Comparison of ENCODE assay signal across 20 cellular contexts in genomic region chr6:41013473-41014153, GRCh38. TPM values are rescaled to one million over a fixed set of nuclear protein-coding genes. Genes with fewer than 3 reads are reported as not detected.
DNase-seq lines count a peak whose midpoint lies in the region; ATAC-seq and TF ChIP-seq lines count a peak whose summit lies in the region.
"Had no signal": no experiment of that assay in that cellular context is flagged by ENCODE, and none has a peak within 500 bp of the region (broad histone marks: within the 10 kb centered on the region; RNA-seq: fewer than 3 reads in every experiment).

No MANE protein-coding gene starts in this region.

- no peaks in the 10 kb centered on the region for H3K9me2 ChIP-seq in PC-3 (replicated peaks; ENCODE audit: low read length)

- intact Hi-C loops in dorsolateral prefrontal cortex (cut with DNase I), result no loop called here
- intact Hi-C loops in PC-3 (cut with micrococcal nuclease), result no loop called here

- H3K9ac ChIP-seq in liver (ENCODE audit: low read depth in 1 of 2, low read length in 2 of 2) (no peak overlapping the region), PC-3 (ENCODE audit: low read length) (no peak overlapping the region)
- H3K9ac ChIP-seq: BLaER1 had no signal

- CTCF ChIA-PET in PC-3 (lab: Charles Lee), result no interaction called here

- H4K20me1 ChIP-seq in PC-3 (ENCODE audit: low read length), result no peaks in the 10 kb centered on the region
- H4K20me1 ChIP-seq: BLaER1 had no signal

- H3K36me3 ChIP-seq in liver (ENCODE audit: control insufficient read depth in 4 of 4, insufficient read depth in 3 of 4, low read depth in 1 of 4, low read length in 3 of 4) (no peaks in the 10 kb centered on the region), PC-3 (ENCODE audit: low read depth, low read length) (no peaks in the 10 kb centered on the region)
- H3K36me3 ChIP-seq: BLaER1 had no signal

- H2AFZ ChIP-seq in PC-3 (ENCODE audit: low read length), result no peak overlapping the region
- H2AFZ ChIP-seq: PC-9 had no signal

- no peak overlapping the region for H3K4me2 ChIP-seq in PC-3 (ENCODE audit: low read length)
- H3K4me2 ChIP-seq: BLaER1, PC-9 had no signal

- H3F3A ChIP-seq in PC-3 (ENCODE audit: low read length, unreplicated experiment), result no peaks in the 10 kb centered on the region

- H3K9me3 ChIP-seq in liver (ENCODE audit: control insufficient read depth in 4 of 4, low read length in 3 of 4) (no peaks in the 10 kb centered on the region), PC-3 (ENCODE audit: low read length) (no peaks in the 10 kb centered on the region)
- H3K9me3 ChIP-seq: BLaER1 had no signal

- no peaks in the 10 kb centered on the region for H3K79me2 ChIP-seq in PC-3 (ENCODE audit: low read length)

- POLR2A ChIA-PET in PC-3 (lab: Charles Lee; ENCODE audit: unreplicated experiment), result no interaction called here

- ATAC-seq in PC-3, result no peak

- WGBS in liver, result 45% methylated on average over 5 of the region's 5 CpGs

- H3K4me1 ChIP-seq in liver (ENCODE audit: control insufficient read depth in 4 of 4, insufficient read depth in 4 of 4, low read length in 3 of 4) (peaks cover 10 to 36% (median 27%) of the 10 kb centered on the region in 4 donors), PC-3 (ENCODE audit: insufficient read depth, low read length) (no peaks in the 10 kb centered on the region)
- H3K4me1 ChIP-seq: BLaER1 had no signal

- peak; percentile 8 for DNase-seq in DMS 273 (lab: John Stamatoyannopoulos, UW; ENCODE audit: unreplicated experiment)
- no peak for DNase-seq in DMS 273 treated with DMSO at 0.1 percent for 48 hours (lab: John Stamatoyannopoulos, UW)
- peak; percentile 8 for DNase-seq in cerebellum (ENCODE audit: low spot score)
- no peak for DNase-seq in HCEC 1CT
- no peak for DNase-seq in DMS153 (lab: John Stamatoyannopoulos, UW)
- DNase-seq in dorsolateral prefrontal cortex, result no peak
- DNase-seq in PC-3, result no peak
- DNase-seq: 8988T; CD8-positive, alpha-beta memory T cell; HFFc6; NCI-H1105; NCI-H1694; NCI-H748 treated with DMSO at 0.1 percent for 48 hours; PC-9; SW 1271 had no signal

- H3K4me3 ChIP-seq in liver (ENCODE audit: low read depth in 1 of 3, low read length in 3 of 3), result no peak overlapping the region
- H3K4me3 ChIP-seq in dorsolateral prefrontal cortex, result no peak overlapping the region
- no peak overlapping the region for H3K4me3 ChIP-seq in PC-3 (ENCODE audit: low read length)
- H3K4me3 ChIP-seq: BLaER1, PC-9 had no signal

- no TSS peak for BruUV-seq in PC-3 (replicated peaks; lab: Mats Ljungman, UMichigan)

- TF ChIP-seq RAD21 in liver (IDR thresholded peaks at IDR 0.05), result no peak

- no peaks in the 10 kb centered on the region for H3K27me3 ChIP-seq in liver (ENCODE audit: control insufficient read depth in 4 of 4, insufficient read depth in 4 of 4, low read length in 3 of 4)
- no peaks in the 10 kb centered on the region for H3K27me3 ChIP-seq in dorsolateral prefrontal cortex
- H3K27me3 ChIP-seq in PC-3 (ENCODE audit: low read length), result no peaks in the 10 kb centered on the region
- H3K27me3 ChIP-seq: BLaER1 had no signal

- H3K27ac ChIP-seq in liver (ENCODE audit: low read depth in 1 of 2, low read length in 2 of 2) (no peak overlapping the region), dorsolateral prefrontal cortex (no peak overlapping the region), PC-3 (ENCODE audit: low read length) (no peak overlapping the region)
- H3K27ac ChIP-seq: BLaER1, PC-9 had no signal

- no peak for TF ChIP-seq CTCF in liver (IDR thresholded peaks at IDR 0.05; ENCODE audit: low read depth, low read length, missing input control)
- no peak for TF ChIP-seq CTCF in dorsolateral prefrontal cortex (IDR thresholded peaks at IDR 0.05 in 54 of 56, conservative IDR thresholded peaks at IDR 0.05 in 2 of 56; ENCODE audit: low read depth in 1 of 56, partially characterized antibody in 56 of 56)
- no peak for TF ChIP-seq CTCF in PC-3 (conservative IDR thresholded peaks at IDR 0.05; ENCODE audit: low read depth, low read length)

TF ChIP-seq in liver, 16 proteins besides CTCF, POLR2A, EP300 and RAD21:
- TF ChIP-seq JUND (IDR thresholded peaks at IDR 0.05) (peak; percentile 23 to 36), MAX (IDR thresholded peaks at IDR 0.05) (no peak), SP1 (IDR thresholded peaks at IDR 0.05) (peak; percentile 15), HNF4A (conservative IDR thresholded peaks at IDR 0.05) (peak; percentile 42 to 54), RXRA (IDR thresholded peaks at IDR 0.05) (peak; percentile 5 to 45)

RNA-seq across cellular contexts. Expression of gene UNC5CL, which starts 25.4 kb away (rescaled TPM):
- total RNA-seq in cerebellum, result 0.64 TPM
- 10 to 100 TPM; 16.2 to 41.9 TPM for total RNA-seq in liver
- 10 to 100 TPM in 1 of 2 donors, 1 to 10 TPM in 1; 4.7 to 18.2 TPM for polyA plus RNA-seq in liver
- total RNA-seq in dorsolateral prefrontal cortex, result 1 to 10 TPM in 82 of 120 experiments, under 1 TPM in 38; 0.17 to 4.8 (median 1.4) TPM
- 0.58 and 1.4 TPM in 2 replicates for total RNA-seq in PC-3 (2014; rRNA removed)
- total RNA-seq: HFFc6 had no signal

RNA-seq across cellular contexts. Expression of gene TSPO2, which starts 28.7 kb away (rescaled TPM):
- not detected for total RNA-seq in cerebellum
- total RNA-seq in liver, result 10 to 100 TPM in 1 of 2 donors, under 1 TPM in 1; 0.25 to 64.9 TPM
- polyA plus RNA-seq in liver, result under 1 TPM; 0.39 to 0.46 TPM
- total RNA-seq in dorsolateral prefrontal cortex, result not detected
- total RNA-seq in PC-3 (2014; rRNA removed), result not detected in 2 replicates
- total RNA-seq: CD8-positive, alpha-beta memory T cell; H4; HFFc6; MCF 10A; PC-9; SK-MEL-5 had no signal
- polyA plus RNA-seq: CD8-positive, alpha-beta memory T cell had no signal

RNA-seq across cellular contexts. Expression of gene APOBEC2, which starts 39.4 kb away (rescaled TPM):
- total RNA-seq in cerebellum (not detected), liver (1 to 10 TPM in 1 of 2 donors, not detected in 1; 1.6 TPM), dorsolateral prefrontal cortex (not detected), PC-3 (2014; rRNA removed) (not detected in 2 replicates)
- polyA plus RNA-seq in liver, result 1 to 10 TPM in 1 of 2 donors, not detected in 1; 2.3 TPM
- total RNA-seq: CD8-positive, alpha-beta memory T cell; H4; HFFc6; MCF 10A; PC-9; SK-MEL-5 had no signal
- polyA plus RNA-seq: CD8-positive, alpha-beta memory T cell had no signal

RNA-seq across cellular contexts. Expression of gene OARD1, which starts 58.5 kb away (rescaled TPM):
- total RNA-seq in cerebellum (18.0 TPM), liver (10 to 100 TPM; 20.1 to 25.1 TPM), dorsolateral prefrontal cortex (10 to 100 TPM; 16.2 to 34.8 (median 24.6) TPM), PC-3 (2014; rRNA removed) (11.2 and 12.1 TPM in 2 replicates)
- 10 to 100 TPM; 20.9 to 28.6 TPM for polyA plus RNA-seq in liver

RNA-seq across cellular contexts. Expression of gene NFYA, which starts 59.2 kb away (rescaled TPM):
- 32.3 TPM for total RNA-seq in cerebellum
- total RNA-seq in liver, result 10 to 100 TPM; 15.1 to 28.4 TPM
- polyA plus RNA-seq in liver, result 1 to 10 TPM; 2.2 to 5.1 TPM
- total RNA-seq in dorsolateral prefrontal cortex, result 10 to 100 TPM; 19.9 to 50.6 (median 29.8) TPM
- total RNA-seq in PC-3 (2014; rRNA removed), result 31.7 and 32.9 TPM in 2 replicates

Comparison
In these comparisons a context has a peak if more than half of its experiments do, and no peak if none do; other contexts are left out.
1. DNase-seq: peak in DMS 273 (single experiment) and cerebellum (single experiment); none in DMS 273 treated with DMSO at 0.1 percent for 48 hours (single experiment), HCEC 1CT (single experiment), DMS153 (single experiment), dorsolateral prefrontal cortex (0 of 10) and PC-3 (single experiment).